Comparison of ENCODE assay signal across 8 cellular contexts in genomic region chr15:92655178-92655995, GRCh38. TPM values are rescaled to one million over a fixed set of nuclear protein-coding genes. Genes with fewer than 3 reads are reported as not detected.
DNase-seq lines count a peak whose midpoint lies in the region; ATAC-seq and TF ChIP-seq lines count a peak whose summit lies in the region.

FAM174B (minus strand) TSS chr15:92655775.

- peak; percentile 56 for ATAC-seq in GM19397 (IDR thresholded peaks at IDR 0.05; ENCODE audit: unreplicated experiment)
- ATAC-seq in HG03039 (IDR thresholded peaks at IDR 0.05; ENCODE audit: unreplicated experiment): no peak

- H3K9me3 ChIP-seq in MG63 (peaks cover 4% of the 10 kb centered on the region), ovary (no peaks in the 10 kb centered on the region)

- no peak for TF ChIP-seq CTCF in ovary (IDR thresholded peaks at IDR 0.05)

- peak; percentile 85 for DNase-seq in COLO668 (lab: John Stamatoyannopoulos, UW; ENCODE audit: unreplicated experiment)
- peak; percentile 69 for DNase-seq in MG63
- peak; percentile 26 for DNase-seq in activated T-cell treated with anti-CD3 and anti-CD28 coated beads, Interleukin-2, amount 50 U/mL, for 1 hour
- peak; percentile 29 for DNase-seq in glomerular visceral epithelial cell (ENCODE audit: extremely low spot score)
- peak; percentile 46 to 70 (median 61) for DNase-seq in ovary
- no peak for DNase-seq in NK-92 treated with Interleukin-12 subunit alpha and Interleukin-12 subunit beta, amount 100 ng/mL, for 24 hours (lab: John Stamatoyannopoulos, UW)

- peak within 1 kb of the TSS; percentile 44 to 77 for H3K27ac ChIP-seq in ovary

- TF ChIP-seq POLR2A in ovary (IDR thresholded peaks at IDR 0.05): peak; percentile 23

- H3K4me1 ChIP-seq in ovary (ENCODE audit: insufficient read depth): peaks cover 11% of the 10 kb centered on the region

- intact Hi-C loops in ovary (cut with DNase I): no loop called here

- WGBS in ovary, 3 donors: 1% methylated on average over 60 to 100 of the region's 100 CpGs

- H3K36me3 ChIP-seq in MG63 (no peaks in the 10 kb centered on the region; the same call in 1 of the 2 replicates), ovary (no peaks in the 10 kb centered on the region)

- TF ChIP-seq EP300 in ovary (IDR thresholded peaks at IDR 0.05): no peak

- no peaks in the 10 kb centered on the region for H3K27me3 ChIP-seq in MG63
- H3K27me3 ChIP-seq in ovary: no peaks in the 10 kb centered on the region

- H3K4me3 ChIP-seq in MG63: peak within 1 kb of the TSS; percentile 45
- peak within 1 kb of the TSS; percentile 47 for H3K4me3 ChIP-seq in ovary

RNA-seq across cellular contexts. Expression of gene FAM174B, which starts in this region (rescaled TPM):
- 3.0 and 5.5 TPM in 2 replicates for total RNA-seq in MG63 (2014; rRNA removed; shearing (Covaris generic); ENCODE audit: low replicate concordance)
- 10 to 100 TPM in 6 of 7 donors, 1 to 10 TPM in 1; 2.5 to 31.5 (median 15.4) TPM for total RNA-seq in ovary
- polyA plus RNA-seq in ovary: 10 to 100 TPM; 11.8 to 15.5 TPM
